ENCODE assay signal across 20 cellular contexts in genomic region chr21:45249626-45250025, GRCh38.
"Had no signal": no experiment of that assay in that cellular context is flagged by ENCODE, and none has a peak within 500 bp of the region (broad histone marks: within the 10 kb centered on the region; RNA-seq: fewer than 3 reads in every experiment).

No MANE protein-coding gene starts in this region.

- H3K79me2 ChIP-seq: parathyroid adenoma had no signal

- H3K9me3 ChIP-seq: colonic mucosa, mucosa of descending colon, prostate gland, thoracic aorta, transverse colon had no signal

- H2AFZ ChIP-seq: parathyroid adenoma had no signal

- H3K4me3 ChIP-seq: colonic mucosa, mucosa of descending colon, skin epidermis had no signal

- ATAC-seq: mucosa of descending colon; natural killer cell; stimulated activated naive B cell treated with anti-CD40 and anti-IgM and Interleukin-4, amounts not matched to agents 10 μg/mL and 1 μg/mL and 100 μg/mL, for 72 hours; stimulated activated naive CD8-positive, alpha-beta T cell treated with anti-CD3 and anti-CD28 coated beads, Interleukin-15, amount 100 ng/mL, for 72 hours had no signal

- H3K4me1 ChIP-seq: colonic mucosa, parathyroid adenoma, prostate gland had no signal

- H3K4me3 Mint-ChIP-seq: natural killer cell; stimulated activated naive B cell treated with anti-CD40 and anti-IgM and Interleukin-4, amounts not matched to agents 10 μg/mL and 1 μg/mL and 100 μg/mL, for 72 hours; stimulated activated naive CD8-positive, alpha-beta T cell treated with anti-CD3 and anti-CD28 coated beads, Interleukin-15, amount 100 ng/mL, for 72 hours had no signal

- H3K36me3 Mint-ChIP-seq: stimulated activated naive B cell treated with anti-CD40 and anti-IgM and Interleukin-4, amounts not matched to agents 10 μg/mL and 1 μg/mL and 100 μg/mL, for 72 hours had no signal

- H3K9me3 Mint-ChIP-seq: natural killer cell; stimulated activated naive B cell treated with anti-CD40 and anti-IgM and Interleukin-4, amounts not matched to agents 10 μg/mL and 1 μg/mL and 100 μg/mL, for 72 hours had no signal

- H3K27me3 ChIP-seq: colonic mucosa had no signal

- H3K9ac ChIP-seq: parathyroid adenoma had no signal

- H3K27ac ChIP-seq: colonic mucosa, dorsolateral prefrontal cortex, heart right ventricle, parathyroid adenoma, prostate gland, skin epidermis, thoracic aorta had no signal

- DNase-seq: cerebellar nuclear complex; colonic mucosa; dorsolateral prefrontal cortex; effector CD8-positive, alpha-beta T cell; heart right ventricle; kidney glomerular epithelial cell; mucosa of descending colon; natural killer cell; occipital lobe; stimulated activated CD4-positive, alpha-beta T cell treated with anti-CD3 and anti-CD28 coated beads, Interleukin-2, amount 100 ng/mL, for 24 hours; stimulated activated CD4-positive, alpha-beta T cell treated with anti-CD3 and anti-CD28 coated beads, Interleukin-4, amount 100 ng/mL, for 4 hours; stimulated activated naive B cell treated with anti-CD40 and anti-IgM and Interleukin-4, amounts not matched to agents 10 μg/mL and 1 μg/mL and 100 μg/mL, for 72 hours; stimulated activated naive CD8-positive, alpha-beta T cell treated with anti-CD3 and anti-CD28 coated beads, Interleukin-15, amount 100 ng/mL, for 72 hours; transverse colon had no signal

- H3K36me3 ChIP-seq: colonic mucosa, heart right ventricle, prostate gland, thoracic aorta, transverse colon had no signal

- FAIRE-seq: frontal cortex, islet of Langerhans had no signal

- H3K27ac Mint-ChIP-seq: natural killer cell; stimulated activated naive B cell treated with anti-CD40 and anti-IgM and Interleukin-4, amounts not matched to agents 10 μg/mL and 1 μg/mL and 100 μg/mL, for 72 hours; stimulated activated naive CD8-positive, alpha-beta T cell treated with anti-CD3 and anti-CD28 coated beads, Interleukin-15, amount 100 ng/mL, for 72 hours had no signal
